In the genomic region with DNA sequence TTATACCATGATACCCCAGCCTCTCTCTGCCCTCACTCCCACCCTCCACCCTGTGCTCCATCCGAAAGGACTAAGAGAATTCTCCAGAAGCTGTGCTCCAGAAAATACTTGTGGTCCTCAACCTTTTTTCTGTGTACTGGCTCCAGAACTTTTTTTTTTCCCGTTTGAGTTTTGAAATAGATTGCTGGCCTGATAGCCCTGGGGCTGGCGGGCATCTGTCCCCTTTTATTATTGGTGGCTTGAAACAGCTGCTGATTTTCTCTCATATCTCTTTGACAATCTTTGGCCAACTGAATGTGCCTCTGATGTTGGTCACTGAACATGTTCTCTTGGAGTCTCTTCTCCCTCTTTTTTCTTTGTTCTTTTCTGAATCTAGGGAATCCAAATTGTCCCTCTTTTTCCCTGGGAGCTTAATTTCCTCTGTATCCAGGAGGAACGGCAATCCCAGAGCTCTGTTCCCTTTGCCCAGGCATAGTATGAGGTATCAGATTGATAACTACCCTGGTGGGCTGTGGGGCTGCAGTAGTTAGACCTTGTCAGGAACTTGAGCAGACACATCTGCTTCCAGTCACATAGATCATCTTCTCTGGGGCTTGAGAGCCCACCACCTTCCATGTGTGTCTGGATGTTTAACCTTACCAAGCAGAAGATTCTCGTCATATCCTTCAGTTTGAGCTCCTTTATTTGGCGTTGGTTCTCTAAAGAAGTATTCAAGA, we compare ENCODE assay signal across 1 cellular context.
TF ChIP-seq lines count a peak whose summit lies in the region.

No MANE protein-coding gene starts in this region.

TF ChIP-seq in GM12878, 131 proteins besides CTCF, POLR2A, EP300 and RAD21:
- TF ChIP-seq, protein P1, sequence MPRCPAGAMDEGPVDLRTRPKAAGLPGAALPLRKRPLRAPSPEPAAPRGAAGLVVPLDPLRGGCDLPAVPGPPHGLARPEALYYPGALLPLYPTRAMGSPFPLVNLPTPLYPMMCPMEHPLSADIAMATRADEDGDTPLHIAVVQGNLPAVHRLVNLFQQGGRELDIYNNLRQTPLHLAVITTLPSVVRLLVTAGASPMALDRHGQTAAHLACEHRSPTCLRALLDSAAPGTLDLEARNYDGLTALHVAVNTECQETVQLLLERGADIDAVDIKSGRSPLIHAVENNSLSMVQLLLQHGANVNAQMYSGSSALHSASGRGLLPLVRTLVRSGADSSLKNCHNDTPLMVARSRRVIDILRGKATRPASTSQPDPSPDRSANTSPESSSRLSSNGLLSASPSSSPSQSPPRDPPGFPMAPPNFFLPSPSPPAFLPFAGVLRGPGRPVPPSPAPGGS (IDR thresholded peaks at IDR 0.05; ENCODE audit: borderline replicate concordance, insufficient read depth, low read depth, low read length, poor library complexity, severe bottlenecking) = no peak
